8 cellular contexts compared by ENCODE assay signal in the genomic region with DNA sequence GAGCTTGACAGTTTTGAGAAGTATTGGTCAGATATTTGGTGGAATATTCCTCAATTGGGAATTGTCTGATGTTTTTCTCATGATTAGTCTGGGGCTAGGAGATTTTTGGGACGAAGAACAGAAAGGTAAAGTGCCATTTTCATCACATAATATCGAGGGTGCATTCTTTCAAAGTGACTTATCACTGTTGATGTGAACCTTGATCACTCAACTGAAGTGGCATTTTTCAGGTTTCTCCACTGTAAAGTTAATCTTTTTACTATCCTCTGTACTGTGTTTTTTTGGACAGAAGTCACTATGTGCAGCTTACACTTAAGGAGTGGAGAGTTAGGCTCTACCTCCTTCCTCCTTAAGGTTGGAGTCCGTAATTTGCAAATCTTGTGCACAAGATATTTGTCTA.
"Had no signal": no experiment of that assay in that cellular context is flagged by ENCODE, and none has a peak within 500 bp of the region (broad histone marks: within the 10 kb centered on the region; RNA-seq: fewer than 3 reads in every experiment).

No MANE protein-coding gene starts in this region.

- H3K4me3 ChIP-seq: GM12878 had no signal

- ATAC-seq: GM12878 had no signal

- FAIRE-seq: G401.6, GM12878, GM12891, GM12892, GM18507, GM19239 had no signal

- DNase-seq: GDM1, GF-D8 had no signal
